10 cellular contexts compared by ENCODE assay signal in the genomic region with DNA sequence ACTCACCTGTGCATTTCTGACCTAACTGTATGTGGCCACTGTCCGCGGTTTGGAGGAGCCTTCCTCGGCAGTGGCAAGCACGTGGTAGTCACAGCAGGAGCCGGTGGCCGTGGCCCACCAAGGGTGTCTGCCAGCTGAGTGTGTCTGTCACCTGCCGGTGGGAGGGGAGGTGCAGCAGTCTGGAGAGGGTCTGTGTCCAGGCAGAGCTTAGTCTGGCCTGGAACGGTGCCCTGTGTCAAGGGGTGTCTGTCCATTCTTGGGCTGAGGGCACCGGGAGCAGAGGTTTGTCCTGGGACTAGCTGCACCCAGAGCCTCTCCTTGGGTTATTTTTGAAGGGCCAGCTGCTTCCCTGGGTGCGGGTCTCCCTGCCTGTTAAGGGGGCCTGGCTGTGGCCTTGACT. TPM values are rescaled to one million over a fixed set of nuclear protein-coding genes. Genes with fewer than 3 reads are reported as not detected.
A peak's percentile ranks its signal among the peaks of the same experiment; 100 is the strongest.
DNase-seq lines count a peak whose midpoint lies in the region; ATAC-seq and TF ChIP-seq lines count a peak whose summit lies in the region.
"Had no signal": no experiment of that assay in that cellular context is flagged by ENCODE, and none has a peak within 500 bp of the region (broad histone marks: within the 10 kb centered on the region; RNA-seq: fewer than 3 reads in every experiment).

No MANE protein-coding gene starts in this region.

- H3K4me1 ChIP-seq in adrenal gland (replicated peaks in 1 of 2) (peaks cover 25 to 58% of the 10 kb centered on the region in 2 donors), thoracic aorta (ENCODE audit: control insufficient read depth in 1 of 2, low read depth in 2 of 2) (peaks cover 40 to 93% of the 10 kb centered on the region in 2 donors)

- DNase-seq in activated CD4-positive, alpha-beta T cell treated with anti-CD3 and anti-CD28 coated beads, Interleukin-2, amount 10 ng/mL, durations not matched to agents 7 days and 5 days, result no peak
- no peak for DNase-seq in activated CD4-positive, alpha-beta T cell treated with anti-CD3 and anti-CD28 coated beads, Interleukin-2, amount 50 U/mL, for 48 hours
- DNase-seq in adrenal gland (peak in 1 of 7 donors; percentile 34), memory B cell (ENCODE audit: low spot score in 2 of 2) (peak in 1 of 2 donors; percentile 23), thoracic aorta (ENCODE audit: low spot score) (no peak), NCI-H82 (lab: John Stamatoyannopoulos, UW) (no peak)
- DNase-seq in stimulated activated CD4-positive, alpha-beta T cell treated with anti-CD3 and anti-CD28 coated beads, Interleukin-12 subunit alpha, Interleukin-12 subunit beta, amount 100 ng/mL, for 4 hours, result no peak
- no peak for DNase-seq in NK-92 treated with Interleukin-12 subunit alpha and Interleukin-12 subunit beta, amount 100 ng/mL, for 24 hours (lab: John Stamatoyannopoulos, UW)
- DNase-seq: GDM1, NCI-H526 had no signal

- 55 to 63% (median 58%) methylated on average over 7 to 10 of the region's 10 CpGs for WGBS in adrenal gland, 4 donors

- H3K36me3 ChIP-seq in adrenal gland (replicated peaks in 1 of 2), result peaks cover 0 to 4% of the 10 kb centered on the region in 2 donors
- H3K36me3 ChIP-seq in thoracic aorta, result peaks cover 10% of the 10 kb centered on the region

- peaks cover 80% of the 10 kb centered on the region for H3K4me1 Mint-ChIP-seq in activated CD4-positive, alpha-beta T cell treated with anti-CD3 and anti-CD28 coated beads, Interleukin-2, amount 10 ng/mL, durations not matched to agents 7 days and 5 days
- H3K4me1 Mint-ChIP-seq in memory B cell, result peaks cover 61% of the 10 kb centered on the region

- H3K27me3 ChIP-seq in adrenal gland (no peaks in the 10 kb centered on the region), thoracic aorta (replicated peaks; ENCODE audit: insufficient read depth) (no peaks in the 10 kb centered on the region)

- H3K27ac ChIP-seq in adrenal gland (peak overlapping the region in 4 of 5 donors; percentile 61 to 93 (median 85)), thoracic aorta (peak overlapping the region; percentile 77 to 88)

- no peak for TF ChIP-seq CTCF in adrenal gland (IDR thresholded peaks at IDR 0.05)
- TF ChIP-seq CTCF in thoracic aorta (IDR thresholded peaks at IDR 0.05), result no peak

- H3K9me3 ChIP-seq in adrenal gland (replicated peaks in 1 of 3), result no peaks in the 10 kb centered on the region
- H3K9me3 ChIP-seq in thoracic aorta, result no peaks in the 10 kb centered on the region

- H3K27me3 Mint-ChIP-seq in activated CD4-positive, alpha-beta T cell treated with anti-CD3 and anti-CD28 coated beads, Interleukin-2, amount 10 ng/mL, durations not matched to agents 7 days and 5 days, result no peaks in the 10 kb centered on the region
- no peaks in the 10 kb centered on the region for H3K27me3 Mint-ChIP-seq in memory B cell

- POLR2A ChIA-PET in activated CD4-positive, alpha-beta T cell treated with anti-CD3 and anti-CD28 coated beads, Interleukin-2, amount 10 ng/mL, durations not matched to agents 7 days and 5 days (lab: Charles Lee), result no interaction called here

- CTCF ChIA-PET in activated CD4-positive, alpha-beta T cell treated with anti-CD3 and anti-CD28 coated beads, Interleukin-2, amount 10 ng/mL, durations not matched to agents 7 days and 5 days (lab: Charles Lee), result interaction anchor here (1.0 kb wide), 1 partner anchor 18 kb away, joined by 3 read pairs; no protein-coding TSS in a partner anchor

- ATAC-seq in memory B cell (ENCODE audit: low read depth) (no peak), thoracic aorta (ENCODE audit: insufficient number of reproducible peaks, low FRiP score, low read depth) (no peak)

- intact Hi-C loops in adrenal gland (cut with DNase I), result no loop called here

- H3K36me3 Mint-ChIP-seq in activated CD4-positive, alpha-beta T cell treated with anti-CD3 and anti-CD28 coated beads, Interleukin-2, amount 10 ng/mL, durations not matched to agents 7 days and 5 days (ENCODE audit: low read depth), result peaks cover 76% of the 10 kb centered on the region
- H3K36me3 Mint-ChIP-seq in memory B cell, result peaks cover 39% of the 10 kb centered on the region

- peak overlapping the region; percentile 97 for H3K27ac Mint-ChIP-seq in activated CD4-positive, alpha-beta T cell treated with anti-CD3 and anti-CD28 coated beads, Interleukin-2, amount 10 ng/mL, durations not matched to agents 7 days and 5 days
- peak overlapping the region; percentile 98 for H3K27ac Mint-ChIP-seq in memory B cell

- H3K4me3 ChIP-seq in adrenal gland (peak overlapping the region in 1 of 4 donors; percentile 23), thoracic aorta (peak overlapping the region; percentile 51)

- H3K9me3 Mint-ChIP-seq in activated CD4-positive, alpha-beta T cell treated with anti-CD3 and anti-CD28 coated beads, Interleukin-2, amount 10 ng/mL, durations not matched to agents 7 days and 5 days, result no peaks in the 10 kb centered on the region
- H3K9me3 Mint-ChIP-seq in memory B cell, result no peaks in the 10 kb centered on the region

- TF ChIP-seq POLR2A in adrenal gland (IDR thresholded peaks at IDR 0.05), result no peak

- H3K4me3 Mint-ChIP-seq in activated CD4-positive, alpha-beta T cell treated with anti-CD3 and anti-CD28 coated beads, Interleukin-2, amount 10 ng/mL, durations not matched to agents 7 days and 5 days, result peak overlapping the region; percentile 22
- H3K4me3 Mint-ChIP-seq in memory B cell, result no peak overlapping the region

RNA-seq across cellular contexts. Expression of gene RBM38, which starts 5.0 kb away (rescaled TPM):
- 10 to 100 TPM; 97.3 to 98.8 TPM for total RNA-seq in activated CD4-positive, alpha-beta T cell treated with anti-CD3 and anti-CD28 coated beads, Interleukin-2, amount 10 ng/mL, durations not matched to agents 7 days and 5 days
- 10 to 100 TPM in 7 of 8 donors, 1 to 10 TPM in 1; 7.2 to 25.9 (median 14.1) TPM for total RNA-seq in adrenal gland
- 10 to 100 TPM in 2 of 3 donors, 1 to 10 TPM in 1; 3.0 to 24.1 (median 10.5) TPM for polyA plus RNA-seq in adrenal gland
- total RNA-seq in thoracic aorta, result 10 to 100 TPM in 1 of 2 donors, 1 to 10 TPM in 1; 9.6 to 24.8 TPM

RNA-seq across cellular contexts. Expression of gene RAE1, which starts 45.2 kb away (rescaled TPM):
- total RNA-seq in activated CD4-positive, alpha-beta T cell treated with anti-CD3 and anti-CD28 coated beads, Interleukin-2, amount 10 ng/mL, durations not matched to agents 7 days and 5 days, result 10 to 100 TPM; 37.5 to 37.9 TPM
- total RNA-seq in adrenal gland (10 to 100 TPM; 14.4 to 25.9 (median 22.5) TPM), thoracic aorta (10 to 100 TPM; 15.0 to 20.4 TPM)
- polyA plus RNA-seq in adrenal gland, result 10 to 100 TPM in 1 of 3 donors, 1 to 10 TPM in 2; 8.8 to 46.9 (median 9.7) TPM
